Comparison of ENCODE assay signal across 16 cellular contexts in genomic region chr18:74982946-74983635, GRCh38.
DNase-seq lines count a peak whose midpoint lies in the region; ATAC-seq and TF ChIP-seq lines count a peak whose summit lies in the region.
"Had no signal": no experiment of that assay in that cellular context is flagged by ENCODE, and none has a peak within 500 bp of the region (broad histone marks: within the 10 kb centered on the region; RNA-seq: fewer than 3 reads in every experiment).

No MANE protein-coding gene starts in this region.

- no peaks in the 10 kb centered on the region for H3K9me3 ChIP-seq in neural progenitor cell (ENCODE audit: low read depth)
- no peaks in the 10 kb centered on the region for H3K9me3 ChIP-seq in A673 (ENCODE audit: low read depth, low read length, poor library complexity, severe bottlenecking)
- H3K9me3 ChIP-seq: esophagus muscularis mucosa had no signal

- no TSS peak for BruUV-seq in A673 (replicated peaks; lab: Mats Ljungman, UMichigan)

- H3K4me2 ChIP-seq in mesendoderm (ENCODE audit: low read length) (no peak overlapping the region), neural progenitor cell (no peak overlapping the region)
- H3K4me2 ChIP-seq: PC-9 had no signal

- no peak overlapping the region for H3K56ac ChIP-seq in mesendoderm (ENCODE audit: low read length)

- H3K18ac ChIP-seq in mesendoderm (ENCODE audit: low read length): peak overlapping the region; percentile 51

- H3K4ac ChIP-seq in mesendoderm (ENCODE audit: low read depth, low read length): no peak overlapping the region

- no peak overlapping the region for H4K8ac ChIP-seq in mesendoderm (ENCODE audit: low read depth, low read length)

- CTCF ChIA-PET in A673 (lab: Charles Lee): no interaction called here

- H3K27ac ChIP-seq in mesendoderm (ENCODE audit: low read depth, low read length) (no peak overlapping the region), neural progenitor cell (no peak overlapping the region), A673 (ENCODE audit: low read depth, low read length, poor library complexity, severe bottlenecking) (no peak overlapping the region)
- H3K27ac ChIP-seq: PC-9 had no signal

- H3K27me3 Mint-ChIP-seq in central memory CD8-positive, alpha-beta T cell: no peaks in the 10 kb centered on the region
- peaks cover 2% of the 10 kb centered on the region for H3K27me3 Mint-ChIP-seq in neural progenitor cell (ENCODE audit: insufficient read depth, low read depth)
- H3K27me3 Mint-ChIP-seq: activated CD4-positive, alpha-beta memory T cell treated with anti-CD3 and anti-CD28 coated beads for 36 hours; naive thymus-derived CD8-positive, alpha-beta T cell had no signal

- peaks cover 5% of the 10 kb centered on the region for H3K4me1 Mint-ChIP-seq in central memory CD8-positive, alpha-beta T cell
- no peaks in the 10 kb centered on the region for H3K4me1 Mint-ChIP-seq in neural progenitor cell

- H3K9ac ChIP-seq in mesendoderm (ENCODE audit: low read length) (no peak overlapping the region), neural progenitor cell (no peak overlapping the region)

- H3K4me3 Mint-ChIP-seq in central memory CD8-positive, alpha-beta T cell: no peak overlapping the region
- no peak overlapping the region for H3K4me3 Mint-ChIP-seq in neural progenitor cell
- H3K4me3 Mint-ChIP-seq: activated CD4-positive, alpha-beta memory T cell treated with anti-CD3 and anti-CD28 coated beads for 36 hours; naive thymus-derived CD8-positive, alpha-beta T cell had no signal

- no peak overlapping the region for H2AK5ac ChIP-seq in mesendoderm (ENCODE audit: low read length)

- no peak overlapping the region for H2BK15ac ChIP-seq in mesendoderm (replicated peaks; ENCODE audit: low read depth)

- no peak overlapping the region for H2BK120ac ChIP-seq in mesendoderm (ENCODE audit: low read depth, low read length)

- H3K23ac ChIP-seq in mesendoderm (ENCODE audit: low read length): no peak overlapping the region

- H4K5ac ChIP-seq in mesendoderm (ENCODE audit: low read length): no peak overlapping the region

- no peaks in the 10 kb centered on the region for H3K36me3 ChIP-seq in mesendoderm (ENCODE audit: control insufficient read depth, insufficient read depth, low read length)
- no peaks in the 10 kb centered on the region for H3K36me3 ChIP-seq in neural progenitor cell
- H3K36me3 ChIP-seq in A673 (ENCODE audit: insufficient read depth, low read length, poor library complexity, severe bottlenecking): no peaks in the 10 kb centered on the region

- no peak overlapping the region for H2AFZ ChIP-seq in neural progenitor cell (replicated peaks)
- H2AFZ ChIP-seq: PC-9 had no signal

- no peak for ATAC-seq in central memory CD8-positive, alpha-beta T cell (replicated peaks; ENCODE audit: extremely low read depth, poor library complexity, severe bottlenecking)
- ATAC-seq: naive thymus-derived CD8-positive, alpha-beta T cell had no signal

- no peaks in the 10 kb centered on the region for H3K9me3 Mint-ChIP-seq in central memory CD8-positive, alpha-beta T cell
- H3K9me3 Mint-ChIP-seq in neural progenitor cell: no peaks in the 10 kb centered on the region
- H3K9me3 Mint-ChIP-seq: activated CD4-positive, alpha-beta memory T cell treated with anti-CD3 and anti-CD28 coated beads for 36 hours; naive thymus-derived CD8-positive, alpha-beta T cell had no signal

- H3F3A ChIP-seq in neural progenitor cell (ENCODE audit: low read depth): no peaks in the 10 kb centered on the region

- peaks cover 2% of the 10 kb centered on the region for H3K36me3 Mint-ChIP-seq in central memory CD8-positive, alpha-beta T cell (ENCODE audit: insufficient read depth)
- no peaks in the 10 kb centered on the region for H3K36me3 Mint-ChIP-seq in neural progenitor cell

- intact Hi-C loops in A673 (cut with micrococcal nuclease; ENCODE audit: unreplicated experiment): no loop called here

- no peaks in the 10 kb centered on the region for H3K79me1 ChIP-seq in mesendoderm (ENCODE audit: low read length)

- DNase-seq in DMS153 (lab: John Stamatoyannopoulos, UW): peak; percentile 72
- DNase-seq in NCI-H146 (lab: John Stamatoyannopoulos, UW): peak; percentile 99
- DNase-seq in central memory CD8-positive, alpha-beta T cell (ENCODE audit: low spot score in 2 of 2): no peak
- DNase-seq in mesendoderm: no peak
- DNase-seq in stimulated activated CD4-positive, alpha-beta T cell treated with anti-CD3 and anti-CD28 coated beads, Interleukin-4, amount 100 ng/mL, for 24 hours: no peak
- no peak for DNase-seq in neural progenitor cell (ENCODE audit: low spot score)
- no peak for DNase-seq in UCSD-AML1 (lab: John Stamatoyannopoulos, UW; ENCODE audit: unreplicated experiment)
- no peak for DNase-seq in A673 (ENCODE audit: low spot score)
- DNase-seq: activated CD4-positive, alpha-beta memory T cell treated with anti-CD3 and anti-CD28 coated beads for 36 hours; amniotic stem cell; kidney glomerular epithelial cell; naive thymus-derived CD8-positive, alpha-beta T cell; NCI-H2171; PC-9; retina had no signal

- H4K20me1 ChIP-seq in neural progenitor cell (ENCODE audit: low read depth): no peaks in the 10 kb centered on the region

- H3K4me1 ChIP-seq in mesendoderm (ENCODE audit: control insufficient read depth, low read depth, low read length) (peaks cover 2% of the 10 kb centered on the region), neural progenitor cell (no peaks in the 10 kb centered on the region), A673 (ENCODE audit: insufficient read depth, low read length, poor library complexity, severe bottlenecking) (no peaks in the 10 kb centered on the region)
- H3K4me1 ChIP-seq: esophagus muscularis mucosa had no signal

- H3K4me3 ChIP-seq in mesendoderm (ENCODE audit: low read length): no peak overlapping the region
- H3K4me3 ChIP-seq in neural progenitor cell: no peak overlapping the region
- H3K4me3 ChIP-seq in A673 (ENCODE audit: low read depth, low read length, poor library complexity, severe bottlenecking): no peak overlapping the region
- H3K4me3 ChIP-seq: esophagus muscularis mucosa, PC-9 had no signal

- peak overlapping the region; percentile 37 for H3K27ac Mint-ChIP-seq in central memory CD8-positive, alpha-beta T cell (ENCODE audit: low read depth)
- H3K27ac Mint-ChIP-seq in neural progenitor cell: no peak overlapping the region
- H3K27ac Mint-ChIP-seq: activated CD4-positive, alpha-beta memory T cell treated with anti-CD3 and anti-CD28 coated beads for 36 hours; naive thymus-derived CD8-positive, alpha-beta T cell had no signal

- POLR2A ChIA-PET in A673 (lab: Charles Lee; ENCODE audit: low non-redundant PET): no interaction called here

- TF ChIP-seq CTCF in neural progenitor cell (IDR thresholded peaks at IDR 0.05) (no peak), A673 (conservative IDR thresholded peaks at IDR 0.05; ENCODE audit: low read depth, low read length) (no peak)

- no peak overlapping the region for H2BK5ac ChIP-seq in mesendoderm (ENCODE audit: low read length)

- no peaks in the 10 kb centered on the region for H3K27me3 ChIP-seq in mesendoderm (ENCODE audit: insufficient read depth, low read length, poor library complexity)
- H3K27me3 ChIP-seq in neural progenitor cell: no peaks in the 10 kb centered on the region
- no peaks in the 10 kb centered on the region for H3K27me3 ChIP-seq in A673 (replicated peaks; ENCODE audit: insufficient read depth, low read depth, low read length, poor library complexity)
- H3K27me3 ChIP-seq: esophagus muscularis mucosa had no signal

- WGBS in mesendoderm (ENCODE audit: extremely low coverage, insufficient coverage, low lambda C conversion rate): no CpG with 5 or more reads among the region's 6 CpGs

- H3K79me2 ChIP-seq in mesendoderm (ENCODE audit: control insufficient read depth, insufficient read depth, low read length): no peaks in the 10 kb centered on the region
- no peaks in the 10 kb centered on the region for H3K79me2 ChIP-seq in neural progenitor cell (ENCODE audit: low read depth)

Comparison
In these comparisons a context has a peak if more than half of its experiments do, and no peak if none do; other contexts are left out.
1. DNase-seq: peak in DMS153 (single experiment) and NCI-H146 (single experiment); none in central memory CD8-positive, alpha-beta T cell (0 of 2), mesendoderm (single experiment), stimulated activated CD4-positive, alpha-beta T cell treated with anti-CD3 and anti-CD28 coated beads, Interleukin-4, amount 100 ng/mL, for 24 hours (single experiment), neural progenitor cell (single experiment), UCSD-AML1 (single experiment) and A673 (single experiment).